ENCODE assay signal across 2 cellular contexts in the genomic region with DNA sequence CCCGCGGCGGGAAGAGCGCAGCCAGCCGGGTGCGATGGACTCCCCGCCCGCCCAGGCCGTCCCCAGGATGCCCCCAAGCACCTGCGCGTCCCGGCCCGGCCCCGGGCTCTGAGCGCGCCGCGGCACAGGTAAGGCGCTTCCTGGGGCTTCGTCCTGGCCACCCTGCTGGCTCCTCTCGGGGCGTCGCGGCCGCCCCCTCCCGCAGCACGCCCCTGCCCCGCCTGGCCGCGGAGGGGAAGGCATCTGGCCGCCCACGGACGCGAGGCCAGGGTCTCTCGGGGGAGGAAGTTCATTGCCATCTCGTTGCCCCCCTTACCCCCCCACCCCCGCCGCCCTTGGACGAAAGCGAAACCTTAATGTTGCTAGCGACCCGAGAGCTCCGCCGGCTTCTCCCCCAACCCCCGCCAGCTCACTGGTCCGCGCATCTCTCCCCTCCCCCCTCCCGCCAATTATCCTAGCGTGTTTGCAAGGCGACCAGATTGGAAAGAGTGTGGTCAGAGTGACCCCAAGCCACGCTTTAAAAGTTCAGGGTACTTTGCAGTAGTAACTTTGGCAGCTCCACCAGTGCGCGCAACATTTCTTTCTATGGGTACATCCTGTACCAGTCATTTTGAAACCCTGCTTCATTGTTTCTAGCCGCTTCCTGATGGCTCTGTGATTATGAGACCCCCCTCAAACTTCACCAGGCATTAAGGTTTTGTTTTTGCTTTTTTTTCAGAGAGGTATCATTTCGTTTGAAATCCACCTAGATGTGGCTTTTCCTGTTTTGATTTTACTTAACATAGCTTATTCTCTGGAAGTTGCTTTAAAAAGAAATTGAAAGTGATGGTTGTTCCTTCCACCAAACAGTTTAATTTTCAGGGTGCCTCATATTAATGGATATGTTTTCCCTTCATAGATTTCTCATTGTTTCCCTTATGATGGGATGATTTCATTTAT.
TF ChIP-seq lines count a peak whose summit lies in the region.

No MANE protein-coding gene starts in this region.

TF ChIP-seq in GM23338, 12 proteins besides CTCF, POLR2A, EP300 and RAD21 (continues in another document):
- no peak for TF ChIP-seq NANOG (IDR thresholded peaks at IDR 0.05; ENCODE audit: borderline replicate concordance)
- no peak for TF ChIP-seq CREB1 (CRISPR knock-in tag; IDR thresholded peaks at IDR 0.05; ENCODE audit: low read depth)
- no peak for TF ChIP-seq JUNB (IDR thresholded peaks at IDR 0.05; ENCODE audit: unreplicated experiment)
- no peak for TF ChIP-seq POLR2AphosphoS5 (IDR thresholded peaks at IDR 0.05; ENCODE audit: low read depth)
- TF ChIP-seq EZH2 (IDR thresholded peaks at IDR 0.05; ENCODE audit: low read depth, unreplicated experiment) = no peak
- TF ChIP-seq, protein P1, sequence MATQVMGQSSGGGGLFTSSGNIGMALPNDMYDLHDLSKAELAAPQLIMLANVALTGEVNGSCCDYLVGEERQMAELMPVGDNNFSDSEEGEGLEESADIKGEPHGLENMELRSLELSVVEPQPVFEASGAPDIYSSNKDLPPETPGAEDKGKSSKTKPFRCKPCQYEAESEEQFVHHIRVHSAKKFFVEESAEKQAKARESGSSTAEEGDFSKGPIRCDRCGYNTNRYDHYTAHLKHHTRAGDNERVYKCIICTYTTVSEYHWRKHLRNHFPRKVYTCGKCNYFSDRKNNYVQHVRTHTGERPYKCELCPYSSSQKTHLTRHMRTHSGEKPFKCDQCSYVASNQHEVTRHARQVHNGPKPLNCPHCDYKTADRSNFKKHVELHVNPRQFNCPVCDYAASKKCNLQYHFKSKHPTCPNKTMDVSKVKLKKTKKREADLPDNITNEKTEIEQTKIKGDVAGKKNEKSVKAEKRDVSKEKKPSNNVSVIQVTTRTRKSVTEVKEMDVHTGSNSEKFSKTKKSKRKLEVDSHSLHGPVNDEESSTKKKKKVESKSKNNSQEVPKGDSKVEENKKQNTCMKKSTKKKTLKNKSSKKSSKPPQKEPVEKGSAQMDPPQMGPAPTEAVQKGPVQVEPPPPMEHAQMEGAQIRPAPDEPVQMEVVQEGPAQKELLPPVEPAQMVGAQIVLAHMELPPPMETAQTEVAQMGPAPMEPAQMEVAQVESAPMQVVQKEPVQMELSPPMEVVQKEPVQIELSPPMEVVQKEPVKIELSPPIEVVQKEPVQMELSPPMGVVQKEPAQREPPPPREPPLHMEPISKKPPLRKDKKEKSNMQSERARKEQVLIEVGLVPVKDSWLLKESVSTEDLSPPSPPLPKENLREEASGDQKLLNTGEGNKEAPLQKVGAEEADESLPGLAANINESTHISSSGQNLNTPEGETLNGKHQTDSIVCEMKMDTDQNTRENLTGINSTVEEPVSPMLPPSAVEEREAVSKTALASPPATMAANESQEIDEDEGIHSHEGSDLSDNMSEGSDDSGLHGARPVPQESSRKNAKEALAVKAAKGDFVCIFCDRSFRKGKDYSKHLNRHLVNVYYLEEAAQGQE (IDR thresholded peaks at IDR 0.05; ENCODE audit: unreplicated experiment) = no peak
- TF ChIP-seq ZNF331 (CRISPR knock-in tag; IDR thresholded peaks at IDR 0.05; ENCODE audit: low read depth) = no peak
- TF ChIP-seq ZNF462 (CRISPR knock-in tag; IDR thresholded peaks at IDR 0.05) = no peak

TF ChIP-seq in H1, 55 proteins besides CTCF, POLR2A, EP300 and RAD21:
- TF ChIP-seq MAX (IDR thresholded peaks at IDR 0.05) (peak; percentile 7; the same call in 1 of the 2 replicates), TAF1 (IDR thresholded peaks at IDR 0.05; ENCODE audit: low read depth, low read length) (0 out of 2 replicates have a peak, but pooled peaks have one; percentile 23), ASH2L (IDR thresholded peaks at IDR 0.05; ENCODE audit: low read length) (peak; percentile 73), FOSL1 (IDR thresholded peaks at IDR 0.05; ENCODE audit: insufficient read depth, low read depth, low read length) (no peak), KDM4A (IDR thresholded peaks at IDR 0.05; ENCODE audit: low read depth, low read length, severe bottlenecking) (peak; percentile 28), SP4 (IDR thresholded peaks at IDR 0.05; ENCODE audit: low read length) (no peak), HDAC2 (IDR thresholded peaks at IDR 0.05; ENCODE audit: borderline replicate concordance in 1 of 2, low read depth in 2 of 2, low read length in 2 of 2) (no peak), SIRT6 (IDR thresholded peaks at IDR 0.05; ENCODE audit: low read length) (no peak)
